15 cellular contexts compared by ENCODE assay signal in the genomic region with DNA sequence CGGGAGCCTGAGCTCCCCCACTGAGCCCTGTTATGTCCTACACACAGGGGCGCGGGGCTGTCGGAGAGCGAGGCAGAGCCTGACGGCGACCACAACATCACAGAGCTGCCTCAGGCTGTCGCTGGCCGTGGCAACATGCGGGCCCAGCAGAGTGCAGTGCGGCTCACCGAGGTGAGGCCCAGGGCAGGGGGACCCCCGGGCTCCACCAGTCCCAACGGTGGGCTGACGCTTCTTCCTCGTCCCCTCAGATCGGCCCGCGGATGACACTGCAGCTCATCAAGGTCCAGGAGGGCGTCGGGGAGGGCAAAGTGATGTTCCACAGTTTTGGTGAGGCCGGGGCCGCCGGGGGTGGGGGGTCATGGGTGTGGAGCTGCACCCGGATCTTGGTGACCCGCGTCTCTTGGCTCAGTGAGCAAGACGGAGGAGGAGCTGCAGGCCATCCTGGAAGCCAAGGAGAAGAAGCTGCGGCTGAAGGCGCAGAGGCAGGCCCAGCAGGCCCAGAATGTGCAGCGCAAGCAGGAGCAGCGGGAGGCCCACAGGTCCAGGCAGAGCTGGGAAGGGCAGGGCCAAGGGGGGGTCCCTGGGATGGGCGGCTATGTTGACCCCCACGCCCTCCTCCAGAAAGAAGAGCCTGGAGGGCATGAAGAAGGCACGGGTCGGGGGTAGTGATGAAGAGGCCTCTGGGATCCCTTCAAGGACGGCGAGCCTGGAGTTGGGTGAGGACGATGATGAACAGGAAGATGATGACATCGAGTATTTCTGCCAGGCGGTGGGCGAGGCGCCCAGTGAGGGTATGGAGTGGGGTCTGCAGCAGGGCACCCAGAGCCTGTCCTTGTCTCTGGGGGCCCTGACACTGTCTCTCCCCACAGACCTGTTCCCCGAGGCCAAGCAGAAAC. TPM values are rescaled to one million over a fixed set of nuclear protein-coding genes. Genes with fewer than 3 reads are reported as not detected.
DNase-seq lines count a peak whose midpoint lies in the region; ATAC-seq lines count a peak whose summit lies in the region.
"Had no signal": no experiment of that assay in that cellular context is flagged by ENCODE, and none has a peak within 500 bp of the region (broad histone marks: within the 10 kb centered on the region; RNA-seq: fewer than 3 reads in every experiment).

No MANE protein-coding gene starts in this region.

- H3K18ac ChIP-seq in neuronal stem cell (ENCODE audit: low read length): no peak overlapping the region

- no peak overlapping the region for H2BK15ac ChIP-seq in neuronal stem cell (ENCODE audit: low read length)

- CTCF ChIA-PET in activated CD8-positive, alpha-beta memory T cell treated with anti-CD3 and anti-CD28 coated beads, Interleukin-2, amount 10 ng/mL, durations not matched to agents 7 days and 5 days (lab: Charles Lee): interaction anchor here (0.6 to 5.5 kb wide), 5 partner anchors 9 to 140 kb away, joined by 3 to 55 read pairs (median 4); a partner anchor contains a TSS
- CTCF ChIA-PET in activated CD4-positive, alpha-beta memory T cell treated with anti-CD3 and anti-CD28 coated beads for 36 hours (lab: Charles Lee): interaction anchor here (1.2 to 9.4 kb wide), 3 partner anchors 9 to 140 kb away, joined by 4 to 96 read pairs (median 4); no protein-coding TSS in a partner anchor

- H3K27me3 ChIP-seq in neuronal stem cell (ENCODE audit: control insufficient read depth in 3 of 3, insufficient read depth in 3 of 3, low read depth in 1 of 3, low read length in 3 of 3): no peaks in the 10 kb centered on the region
- H3K27me3 ChIP-seq: ascending aorta had no signal

- no peak overlapping the region for H2BK12ac ChIP-seq in neuronal stem cell (ENCODE audit: low read length)

- no peaks in the 10 kb centered on the region for H3K27me3 Mint-ChIP-seq in activated CD8-positive, alpha-beta memory T cell treated with anti-CD3 and anti-CD28 coated beads, Interleukin-2, amount 10 ng/mL, durations not matched to agents 7 days and 5 days
- no peaks in the 10 kb centered on the region for H3K27me3 Mint-ChIP-seq in activated CD4-positive, alpha-beta memory T cell treated with anti-CD3 and anti-CD28 coated beads for 36 hours

- H2AFZ ChIP-seq in neuronal stem cell (ENCODE audit: low read length): no peak overlapping the region

- DNase-seq in activated CD8-positive, alpha-beta memory T cell treated with anti-CD3 and anti-CD28 coated beads, Interleukin-2, amount 10 ng/mL, durations not matched to agents 7 days and 5 days: no peak
- DNase-seq in activated CD8-positive, alpha-beta memory T cell treated with anti-CD3 and anti-CD28 coated beads for 24 hours: no peak
- DNase-seq in activated CD4-positive, alpha-beta memory T cell treated with anti-CD3 and anti-CD28 coated beads for 36 hours: no peak
- no peak for DNase-seq in neuronal stem cell (ENCODE audit: low spot score)
- no peak for DNase-seq in NCI-H1092 (lab: John Stamatoyannopoulos, UW)
- DNase-seq in NCI-H510A treated with DMSO at 0.1 percent for 48 hours (lab: John Stamatoyannopoulos, UW): no peak
- DNase-seq: ACHN, EL, glutamatergic neuron, left ventricle myocardium superior, NCI-H1092 treated with DMSO at 0.1 percent for 48 hours, NCI-H526, occipital lobe, SHP77 treated with DMSO at 0.1 percent for 48 hours had no signal

- H3K14ac ChIP-seq in neuronal stem cell (ENCODE audit: low read length): no peak overlapping the region

- WGBS in neuronal stem cell (ENCODE audit: extremely low coverage in 2 of 2, insufficient read length in 2 of 2, insufficient replicate concordance in 1 of 2), 2 donors: no CpG with 5 or more reads among the region's 44 CpGs

- peak overlapping the region; percentile 43 for H3K23ac ChIP-seq in neuronal stem cell (ENCODE audit: low read depth, low read length, poor library complexity)

- H3K4ac ChIP-seq in neuronal stem cell (ENCODE audit: low read length): no peak overlapping the region

- peak overlapping the region; percentile 21 for H3K9ac ChIP-seq in neuronal stem cell (ENCODE audit: low read depth, low read length, poor library complexity)

- peaks cover 50 to 73% of the 10 kb centered on the region in 2 donors for H3K36me3 ChIP-seq in neuronal stem cell (replicated peaks in 1 of 2; ENCODE audit: control insufficient read depth in 2 of 2, insufficient read depth in 2 of 2, low read length in 2 of 2)

- no peak overlapping the region for H3K4me3 ChIP-seq in neuronal stem cell (ENCODE audit: low read length in 2 of 2)
- H3K4me3 ChIP-seq: ascending aorta had no signal

- ATAC-seq in activated CD8-positive, alpha-beta memory T cell treated with anti-CD3 and anti-CD28 coated beads, Interleukin-2, amount 10 ng/mL, durations not matched to agents 7 days and 5 days: no peak
- ATAC-seq: left ventricle myocardium superior had no signal

- no peak overlapping the region for H2AK5ac ChIP-seq in neuronal stem cell (ENCODE audit: low read depth, low read length)

- no peak overlapping the region for H3K27ac ChIP-seq in neuronal stem cell (replicated peaks; ENCODE audit: low read length)
- H3K27ac ChIP-seq: ascending aorta had no signal

- peaks cover 52% of the 10 kb centered on the region for H3K36me3 Mint-ChIP-seq in activated CD8-positive, alpha-beta memory T cell treated with anti-CD3 and anti-CD28 coated beads, Interleukin-2, amount 10 ng/mL, durations not matched to agents 7 days and 5 days
- H3K36me3 Mint-ChIP-seq in activated CD4-positive, alpha-beta memory T cell treated with anti-CD3 and anti-CD28 coated beads for 36 hours: peaks cover 70% of the 10 kb centered on the region

- H3K4me1 ChIP-seq in neuronal stem cell (ENCODE audit: control insufficient read depth in 2 of 2, insufficient read depth in 1 of 2, low read depth in 1 of 2, low read length in 2 of 2): peaks cover 9 to 11% of the 10 kb centered on the region in 2 donors

- H4K91ac ChIP-seq in neuronal stem cell (ENCODE audit: low read depth, low read length, poor library complexity): no peak overlapping the region

- H3K4me2 ChIP-seq in neuronal stem cell (ENCODE audit: insufficient read depth, low read length, poor library complexity, severe bottlenecking): no peak overlapping the region

- no peaks in the 10 kb centered on the region for H3K9me3 ChIP-seq in neuronal stem cell (replicated peaks in 1 of 2; ENCODE audit: control insufficient read depth in 2 of 2, insufficient read depth in 1 of 2, low read depth in 1 of 2, low read length in 2 of 2)
- H3K9me3 ChIP-seq: ascending aorta had no signal

- peaks cover 75% of the 10 kb centered on the region for H3K4me1 Mint-ChIP-seq in activated CD8-positive, alpha-beta memory T cell treated with anti-CD3 and anti-CD28 coated beads, Interleukin-2, amount 10 ng/mL, durations not matched to agents 7 days and 5 days
- peaks cover 62% of the 10 kb centered on the region for H3K4me1 Mint-ChIP-seq in activated CD4-positive, alpha-beta memory T cell treated with anti-CD3 and anti-CD28 coated beads for 36 hours (ENCODE audit: low read depth)

- H3K4me3 Mint-ChIP-seq in activated CD8-positive, alpha-beta memory T cell treated with anti-CD3 and anti-CD28 coated beads, Interleukin-2, amount 10 ng/mL, durations not matched to agents 7 days and 5 days: peak overlapping the region; percentile 87
- peak overlapping the region; percentile 64 for H3K4me3 Mint-ChIP-seq in activated CD4-positive, alpha-beta memory T cell treated with anti-CD3 and anti-CD28 coated beads for 36 hours

- H2BK120ac ChIP-seq in neuronal stem cell (ENCODE audit: low read depth, low read length): no peak overlapping the region

- peak overlapping the region; percentile 90 for H3K27ac Mint-ChIP-seq in activated CD8-positive, alpha-beta memory T cell treated with anti-CD3 and anti-CD28 coated beads, Interleukin-2, amount 10 ng/mL, durations not matched to agents 7 days and 5 days
- H3K27ac Mint-ChIP-seq in activated CD4-positive, alpha-beta memory T cell treated with anti-CD3 and anti-CD28 coated beads for 36 hours: peak overlapping the region; percentile 95

- peaks cover 21% of the 10 kb centered on the region for H3K79me1 ChIP-seq in neuronal stem cell (ENCODE audit: low read depth, low read length)

- H2BK5ac ChIP-seq in neuronal stem cell (ENCODE audit: low read length): no peak overlapping the region

- H3K9me3 Mint-ChIP-seq in activated CD8-positive, alpha-beta memory T cell treated with anti-CD3 and anti-CD28 coated beads, Interleukin-2, amount 10 ng/mL, durations not matched to agents 7 days and 5 days (ENCODE audit: low read depth): no peaks in the 10 kb centered on the region
- no peaks in the 10 kb centered on the region for H3K9me3 Mint-ChIP-seq in activated CD4-positive, alpha-beta memory T cell treated with anti-CD3 and anti-CD28 coated beads for 36 hours

- intact Hi-C loops in activated CD4-positive, alpha-beta memory T cell treated with anti-CD3 and anti-CD28 coated beads for 36 hours (cut with micrococcal nuclease): loop anchor here (5.0 kb wide), 1 partner anchor 178 kb away; no protein-coding TSS in a partner anchor

- no peak overlapping the region for H4K8ac ChIP-seq in neuronal stem cell (ENCODE audit: low read depth, low read length)

- POLR2A ChIA-PET in activated CD4-positive, alpha-beta memory T cell treated with anti-CD3 and anti-CD28 coated beads for 36 hours (lab: Charles Lee): interaction anchor here (1.0 to 3.0 kb wide), 2 partner anchors 13 to 15 kb away, joined by 5 to 14 read pairs; no protein-coding TSS in a partner anchor

RNA-seq across cellular contexts. Expression of a gene that starts 1.2 kb away (rescaled TPM):
- 10 to 100 TPM; 36.0 to 43.7 TPM for total RNA-seq in activated CD8-positive, alpha-beta memory T cell treated with anti-CD3 and anti-CD28 coated beads, Interleukin-2, amount 10 ng/mL, durations not matched to agents 7 days and 5 days
- total RNA-seq in activated CD4-positive, alpha-beta memory T cell treated with anti-CD3 and anti-CD28 coated beads for 36 hours: 10 to 100 TPM; 28.4 to 29.6 TPM
- 4.2 TPM for polyA plus RNA-seq in neuronal stem cell (2013, experiment 1 of 2)
- polyA plus RNA-seq in neuronal stem cell (2013, experiment 2 of 2): 3.9 TPM

RNA-seq across cellular contexts. Expression of a gene that starts 4.2 kb away (rescaled TPM):
- 100 to 1,000 TPM in 1 of 2 experiments, 10 to 100 TPM in 1; 98.5 to 115 TPM for total RNA-seq in activated CD8-positive, alpha-beta memory T cell treated with anti-CD3 and anti-CD28 coated beads, Interleukin-2, amount 10 ng/mL, durations not matched to agents 7 days and 5 days
- total RNA-seq in activated CD4-positive, alpha-beta memory T cell treated with anti-CD3 and anti-CD28 coated beads for 36 hours: 100 to 1,000 TPM in 1 of 2 experiments, 10 to 100 TPM in 1; 99.2 to 107 TPM
- 16.9 TPM for polyA plus RNA-seq in neuronal stem cell (2013, experiment 1 of 2)
- 18.4 TPM for polyA plus RNA-seq in neuronal stem cell (2013, experiment 2 of 2)
- total RNA-seq: ascending aorta had no signal

RNA-seq across cellular contexts. Expression of a gene that starts 7.8 kb away (rescaled TPM):
- total RNA-seq in activated CD8-positive, alpha-beta memory T cell treated with anti-CD3 and anti-CD28 coated beads, Interleukin-2, amount 10 ng/mL, durations not matched to agents 7 days and 5 days: 1 to 10 TPM; 2.7 to 3.3 TPM
- total RNA-seq in activated CD4-positive, alpha-beta memory T cell treated with anti-CD3 and anti-CD28 coated beads for 36 hours: 10 to 100 TPM; 11.8 to 12.4 TPM
- polyA plus RNA-seq in neuronal stem cell (2013, experiment 1 of 2): not detected
- polyA plus RNA-seq in neuronal stem cell (2013, experiment 2 of 2): not detected
- total RNA-seq: ascending aorta, left ventricle myocardium superior had no signal

RNA-seq across cellular contexts. Expression of a gene that starts 9.4 kb away (rescaled TPM):
- 100 to 1,000 TPM; 216 to 256 TPM for total RNA-seq in activated CD8-positive, alpha-beta memory T cell treated with anti-CD3 and anti-CD28 coated beads, Interleukin-2, amount 10 ng/mL, durations not matched to agents 7 days and 5 days
- 100 to 1,000 TPM; 218 to 245 TPM for total RNA-seq in activated CD4-positive, alpha-beta memory T cell treated with anti-CD3 and anti-CD28 coated beads for 36 hours
- 165 TPM for polyA plus RNA-seq in neuronal stem cell (2013, experiment 1 of 2)
- 159 TPM for polyA plus RNA-seq in neuronal stem cell (2013, experiment 2 of 2)

RNA-seq across cellular contexts. Expression of a gene that starts 24.2 kb away (rescaled TPM):
- 100 to 1,000 TPM in 1 of 2 experiments, 10 to 100 TPM in 1; 95.3 to 146 TPM for total RNA-seq in activated CD8-positive, alpha-beta memory T cell treated with anti-CD3 and anti-CD28 coated beads, Interleukin-2, amount 10 ng/mL, durations not matched to agents 7 days and 5 days
- total RNA-seq in activated CD4-positive, alpha-beta memory T cell treated with anti-CD3 and anti-CD28 coated beads for 36 hours: 10 to 100 TPM; 53.5 to 62.9 TPM
- 0.77 TPM for polyA plus RNA-seq in neuronal stem cell (2013, experiment 1 of 2)
- polyA plus RNA-seq in neuronal stem cell (2013, experiment 2 of 2): 0.71 TPM
